In the genomic region with DNA sequence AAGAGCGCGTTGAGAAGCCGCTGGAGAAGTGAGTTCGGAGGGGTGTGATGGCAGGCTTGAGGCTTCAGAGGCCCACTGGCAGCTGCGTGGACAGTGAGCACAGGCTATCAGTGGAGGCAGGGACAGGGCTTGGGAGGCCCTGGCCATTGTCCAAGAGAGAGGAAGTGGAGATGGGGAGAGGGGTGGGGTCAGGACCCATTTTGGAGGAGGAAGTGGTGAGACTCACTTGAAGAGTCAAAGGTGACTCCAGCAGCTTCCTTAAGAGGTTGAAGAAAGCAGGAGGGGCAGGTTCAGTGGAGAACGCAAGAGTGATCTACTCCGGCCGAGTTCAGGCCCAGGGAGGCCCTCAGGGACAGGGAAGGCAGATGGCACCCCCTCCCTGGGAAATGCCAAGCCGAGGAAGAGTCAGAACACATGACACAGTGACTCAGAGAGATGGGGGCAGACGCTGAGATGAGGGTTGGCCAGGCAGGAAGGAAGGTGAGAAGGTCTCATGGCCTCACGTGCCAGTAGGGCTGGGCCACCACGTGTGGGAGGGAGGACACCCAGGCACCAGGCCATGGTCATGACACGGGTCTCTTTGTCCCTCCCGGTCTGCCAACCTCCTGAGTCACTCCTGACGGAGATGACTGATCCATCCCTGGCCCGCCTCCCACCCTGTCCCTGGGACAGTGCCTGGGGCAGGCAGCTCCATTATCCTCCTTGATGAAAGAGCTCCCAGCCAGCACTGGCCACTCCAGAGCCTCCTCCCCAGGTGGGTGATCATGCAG, we compare ENCODE assay signal across 8 cellular contexts. TPM values are rescaled to one million over a fixed set of nuclear protein-coding genes. Genes with fewer than 3 reads are reported as not detected.
A peak's percentile ranks its signal among the peaks of the same experiment; 100 is the strongest.
DNase-seq lines count a peak whose midpoint lies in the region; ATAC-seq, FAIRE-seq and TF ChIP-seq lines count a peak whose summit lies in the region.

No MANE protein-coding gene starts in this region.

- no peak overlapping the region for H3K4me3 Mint-ChIP-seq in astrocyte (ENCODE audit: unreplicated experiment)

- H3K27me3 ChIP-seq in astrocyte (ENCODE audit: insufficient read depth, low read length) (no peaks in the 10 kb centered on the region), testis (no peaks in the 10 kb centered on the region), esophagus muscularis mucosa (peaks cover 0 to 33% (median 0%) of the 10 kb centered on the region in 4 donors)

- TF ChIP-seq CTCF in astrocyte (IDR thresholded peaks at IDR 0.05; ENCODE audit: insufficient read depth, low read depth, low read length) (no peak), testis (IDR thresholded peaks at IDR 0.05) (no peak), esophagus muscularis mucosa (IDR thresholded peaks at IDR 0.05) (no peak)

- no peak overlapping the region for H3K9ac ChIP-seq in astrocyte (ENCODE audit: low read length)

- no peaks in the 10 kb centered on the region for H3K79me2 ChIP-seq in astrocyte (ENCODE audit: insufficient read depth, low read length)

- peaks cover 7% of the 10 kb centered on the region for H3K4me1 ChIP-seq in astrocyte (ENCODE audit: insufficient read depth, low read length)
- peaks cover 4% of the 10 kb centered on the region for H3K4me1 ChIP-seq in testis
- peaks cover 0 to 8% (median 0%) of the 10 kb centered on the region in 4 donors for H3K4me1 ChIP-seq in esophagus muscularis mucosa

- H3K9me3 ChIP-seq in astrocyte (ENCODE audit: insufficient read depth, low read depth, low read length): peaks cover 2% of the 10 kb centered on the region
- H3K9me3 ChIP-seq in testis: no peaks in the 10 kb centered on the region
- peaks cover 0 to 10% (median 5%) of the 10 kb centered on the region in 4 donors for H3K9me3 ChIP-seq in esophagus muscularis mucosa

- H3K4me1 Mint-ChIP-seq in astrocyte (ENCODE audit: low read depth, unreplicated experiment): peaks cover 5% of the 10 kb centered on the region

- no peaks in the 10 kb centered on the region for H4K20me1 ChIP-seq in astrocyte (ENCODE audit: insufficient read depth, low read length)

- no peak overlapping the region for H3K4me3 ChIP-seq in astrocyte (ENCODE audit: insufficient read depth, low read depth, low read length)
- H3K4me3 ChIP-seq in testis: no peak overlapping the region
- H3K4me3 ChIP-seq in esophagus muscularis mucosa: no peak overlapping the region

- H3K27ac Mint-ChIP-seq in activated naive CD4-positive, alpha-beta T cell treated with anti-CD3 and anti-CD28 coated beads, Interleukin-2, amount 50 U/mL, for 72 hours: peak overlapping the region; percentile 7 to 28
- peak overlapping the region; percentile 62 for H3K27ac Mint-ChIP-seq in astrocyte (ENCODE audit: unreplicated experiment)

- H3K9me3 Mint-ChIP-seq in activated naive CD4-positive, alpha-beta T cell treated with anti-CD3 and anti-CD28 coated beads, Interleukin-2, amount 50 U/mL, for 72 hours: no peaks in the 10 kb centered on the region
- H3K9me3 Mint-ChIP-seq in astrocyte (ENCODE audit: unreplicated experiment): peaks cover 3% of the 10 kb centered on the region

- H2AFZ ChIP-seq in astrocyte (ENCODE audit: low read depth, low read length): peak overlapping the region; percentile 24

- H3K36me3 Mint-ChIP-seq in activated naive CD4-positive, alpha-beta T cell treated with anti-CD3 and anti-CD28 coated beads, Interleukin-2, amount 50 U/mL, for 72 hours: no peaks in the 10 kb centered on the region
- H3K36me3 Mint-ChIP-seq in astrocyte (ENCODE audit: low read depth, unreplicated experiment): no peaks in the 10 kb centered on the region

- H3K36me3 ChIP-seq in astrocyte (ENCODE audit: insufficient read depth, low read length) (no peaks in the 10 kb centered on the region), testis (ENCODE audit: low read depth, missing control alignments) (no peaks in the 10 kb centered on the region), esophagus muscularis mucosa (no peaks in the 10 kb centered on the region)

- no peak for DNase-seq in activated naive CD4-positive, alpha-beta T cell treated with anti-CD3 and anti-CD28 coated beads, Interleukin-2, amount 50 U/mL, for 72 hours (ENCODE audit: low spot score in 2 of 2)
- no peak for DNase-seq in activated naive CD4-positive, alpha-beta T cell (lab: John Stamatoyannopoulos, UW)
- DNase-seq in astrocyte (ENCODE audit: low read depth) (peak; percentile 15), left lobe of liver (ENCODE audit: low spot score) (peak; percentile 61), testis (peak; percentile 83), esophagus muscularis mucosa (ENCODE audit: extremely low spot score) (no peak)
- no peak for DNase-seq in stimulated activated CD4-positive, alpha-beta T cell treated with anti-CD3 and anti-CD28 coated beads, Interleukin-4, amount 100 ng/mL, for 24 hours

- H3K4me2 ChIP-seq in astrocyte (ENCODE audit: low read length): no peak overlapping the region

- peak in 1 of 2 donors; percentile 85 for ATAC-seq in activated naive CD4-positive, alpha-beta T cell treated with anti-CD3 and anti-CD28 coated beads, Interleukin-2, amount 50 U/mL, for 72 hours
- ATAC-seq in left lobe of liver (peak; percentile 62), GM19328 (IDR thresholded peaks at IDR 0.05; ENCODE audit: unreplicated experiment) (no peak)

- H3K27ac ChIP-seq in astrocyte (ENCODE audit: low read depth, low read length) (peak overlapping the region; percentile 19), testis (no peak overlapping the region), esophagus muscularis mucosa (replicated peaks in 1 of 4) (peak overlapping the region in 2 of 4 donors; percentile 40 to 42)

- WGBS in testis, 2 donors: 50 to 58% methylated on average over 13 to 16 of the region's 16 CpGs
- 60% methylated on average over 13 of the region's 16 CpGs for WGBS in esophagus muscularis mucosa

- no peak for TF ChIP-seq EP300 in esophagus muscularis mucosa (IDR thresholded peaks at IDR 0.05)

- peaks cover 28% of the 10 kb centered on the region for H3K27me3 Mint-ChIP-seq in astrocyte (ENCODE audit: low read depth, unreplicated experiment)

- no peak for TF ChIP-seq POLR2A in testis (IDR thresholded peaks at IDR 0.05)
- TF ChIP-seq POLR2A in esophagus muscularis mucosa (IDR thresholded peaks at IDR 0.05; ENCODE audit: low read depth): no peak

- FAIRE-seq in astrocyte (lab: Jason Lieb, UNC): no peak

- intact Hi-C loops in testis (cut with DNase I; ENCODE audit: low total_unique reads) (no loop called here), esophagus muscularis mucosa (cut with DNase I) (no loop called here)

RNA-seq across cellular contexts. Expression of a gene that starts 10.1 kb away (rescaled TPM):
- total RNA-seq in activated naive CD4-positive, alpha-beta T cell treated with anti-CD3 and anti-CD28 coated beads, Interleukin-2, amount 50 U/mL, for 72 hours: 10 to 100 TPM in 1 of 2 donors, 1 to 10 TPM in 1; 7.0 to 48.2 TPM
- not detected in 2 replicates for total RNA-seq in astrocyte
- total RNA-seq in left lobe of liver: 1.2 TPM
- 10 to 100 TPM; 15.0 TPM for total RNA-seq in testis
- 10.1 TPM for polyA plus RNA-seq in testis (ENCODE audit: insufficient read depth, low read depth, low replicate concordance)
- total RNA-seq in esophagus muscularis mucosa: 10 to 100 TPM in 1 of 4 donors, 1 to 10 TPM in 3; 2.3 to 12.5 (median 3.7) TPM

RNA-seq across cellular contexts. Expression of a gene that starts 26.9 kb away (rescaled TPM):
- total RNA-seq in activated naive CD4-positive, alpha-beta T cell treated with anti-CD3 and anti-CD28 coated beads, Interleukin-2, amount 50 U/mL, for 72 hours: 1 to 10 TPM in 1 of 2 donors, under 1 TPM in 1; 0.61 to 1.7 TPM
- total RNA-seq in astrocyte (not detected in 2 replicates), left lobe of liver (0.81 TPM), testis (10 to 100 TPM; 10.8 to 18.4 TPM), esophagus muscularis mucosa (1 to 10 TPM in 2 of 4 donors, under 1 TPM in 1, not detected in 1; 0.65 to 2.4 (median 1.2) TPM)
- polyA plus RNA-seq in testis (ENCODE audit: insufficient read depth, low read depth, low replicate concordance): 5.4 TPM

RNA-seq across cellular contexts. Expression of a gene that starts 28.8 kb away (rescaled TPM):
- total RNA-seq in activated naive CD4-positive, alpha-beta T cell treated with anti-CD3 and anti-CD28 coated beads, Interleukin-2, amount 50 U/mL, for 72 hours: 1 to 10 TPM in 1 of 2 donors, under 1 TPM in 1; 0.23 to 1.5 TPM
- total RNA-seq in astrocyte: not detected in 2 replicates
- total RNA-seq in left lobe of liver: not detected
- under 1 TPM; 0.31 to 0.81 TPM for total RNA-seq in testis
- 0.26 TPM for polyA plus RNA-seq in testis (ENCODE audit: insufficient read depth, low read depth, low replicate concordance)
- not detected for total RNA-seq in esophagus muscularis mucosa

RNA-seq across cellular contexts. Expression of a gene that starts 36.5 kb away (rescaled TPM):
- 1 to 10 TPM in 1 of 2 donors, under 1 TPM in 1; 0.61 to 1.7 TPM for total RNA-seq in activated naive CD4-positive, alpha-beta T cell treated with anti-CD3 and anti-CD28 coated beads, Interleukin-2, amount 50 U/mL, for 72 hours
- total RNA-seq in astrocyte (0.36 and 0.38 TPM in 2 replicates), left lobe of liver (37.2 TPM), testis (not detected), esophagus muscularis mucosa (not detected)
- 1.6 TPM for polyA plus RNA-seq in testis (ENCODE audit: insufficient read depth, low read depth, low replicate concordance)

RNA-seq across cellular contexts. Expression of a gene that starts 39.4 kb away (rescaled TPM):
- total RNA-seq in activated naive CD4-positive, alpha-beta T cell treated with anti-CD3 and anti-CD28 coated beads, Interleukin-2, amount 50 U/mL, for 72 hours: 1 to 10 TPM; 1.4 to 5.1 TPM
- total RNA-seq in astrocyte: not detected in 2 replicates
- total RNA-seq in left lobe of liver: not detected
- under 1 TPM; 0.25 to 0.47 TPM for total RNA-seq in testis
- not detected for polyA plus RNA-seq in testis (ENCODE audit: insufficient read depth, low read depth, low replicate concordance)
- total RNA-seq in esophagus muscularis mucosa: 1 to 10 TPM in 1 of 4 donors, under 1 TPM in 1, not detected in 2; 0.17 to 2.3 TPM

Comparison
In these comparisons a context has a peak if more than half of its experiments do, and no peak if none do; other contexts are left out.
1. DNase-seq: peak in astrocyte (single experiment), left lobe of liver (single experiment) and testis (single experiment); none in activated naive CD4-positive, alpha-beta T cell treated with anti-CD3 and anti-CD28 coated beads, Interleukin-2, amount 50 U/mL, for 72 hours (0 of 2), activated naive CD4-positive, alpha-beta T cell (0 of 4), esophagus muscularis mucosa (single experiment) and stimulated activated CD4-positive, alpha-beta T cell treated with anti-CD3 and anti-CD28 coated beads, Interleukin-4, amount 100 ng/mL, for 24 hours (single experiment).